ENCODE assay signal across 8 cellular contexts in the genomic region with DNA sequence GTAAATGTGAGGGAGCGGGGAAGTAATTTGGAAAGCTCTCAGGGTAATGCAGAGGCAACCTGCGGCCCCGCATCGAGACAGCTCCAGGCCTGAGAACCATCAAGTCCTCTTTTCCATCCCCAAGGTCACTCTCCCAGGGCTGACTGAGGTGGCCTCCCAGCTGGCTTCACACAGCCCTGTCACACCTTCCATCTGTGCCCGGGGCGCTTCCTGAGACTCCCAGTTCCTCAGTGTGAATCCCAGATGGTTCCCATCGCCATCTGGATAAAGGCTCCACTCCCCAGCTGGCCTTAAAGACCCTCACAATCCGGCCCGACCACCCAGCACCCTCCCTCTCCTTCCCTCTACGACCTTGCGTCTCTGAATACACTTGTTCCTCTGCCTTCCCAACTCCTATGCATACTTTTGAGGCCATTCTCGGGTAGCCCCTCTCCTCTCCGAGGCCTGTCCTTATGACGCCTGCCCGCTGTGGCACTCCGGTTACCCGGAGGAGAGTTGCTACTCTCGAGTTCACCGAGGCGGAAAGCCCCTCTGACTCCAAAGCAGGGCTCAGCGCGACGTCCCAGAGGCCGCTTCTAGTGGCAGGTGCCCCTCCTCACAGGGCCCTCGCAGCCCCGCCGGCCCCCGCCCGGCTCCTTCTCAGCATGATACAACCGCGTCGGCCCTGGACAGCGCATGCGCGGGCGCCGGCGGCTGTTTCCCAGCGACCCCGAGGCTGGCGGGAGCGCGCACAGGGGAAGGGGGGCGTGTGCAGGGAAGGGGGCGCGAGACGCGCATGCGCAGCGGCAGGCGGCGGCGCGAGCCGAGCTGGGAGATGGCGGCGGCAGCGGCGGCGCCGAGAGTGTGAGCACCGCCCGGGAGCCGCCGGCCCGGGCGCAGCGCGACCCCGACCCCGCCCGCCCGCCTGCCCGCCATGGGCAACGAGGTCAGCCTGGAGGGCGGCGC. TPM values are rescaled to one million over a fixed set of nuclear protein-coding genes. Genes with fewer than 3 reads are reported as not detected.
DNase-seq lines count a peak whose midpoint lies in the region; ATAC-seq and TF ChIP-seq lines count a peak whose summit lies in the region.

A gene with protein sequence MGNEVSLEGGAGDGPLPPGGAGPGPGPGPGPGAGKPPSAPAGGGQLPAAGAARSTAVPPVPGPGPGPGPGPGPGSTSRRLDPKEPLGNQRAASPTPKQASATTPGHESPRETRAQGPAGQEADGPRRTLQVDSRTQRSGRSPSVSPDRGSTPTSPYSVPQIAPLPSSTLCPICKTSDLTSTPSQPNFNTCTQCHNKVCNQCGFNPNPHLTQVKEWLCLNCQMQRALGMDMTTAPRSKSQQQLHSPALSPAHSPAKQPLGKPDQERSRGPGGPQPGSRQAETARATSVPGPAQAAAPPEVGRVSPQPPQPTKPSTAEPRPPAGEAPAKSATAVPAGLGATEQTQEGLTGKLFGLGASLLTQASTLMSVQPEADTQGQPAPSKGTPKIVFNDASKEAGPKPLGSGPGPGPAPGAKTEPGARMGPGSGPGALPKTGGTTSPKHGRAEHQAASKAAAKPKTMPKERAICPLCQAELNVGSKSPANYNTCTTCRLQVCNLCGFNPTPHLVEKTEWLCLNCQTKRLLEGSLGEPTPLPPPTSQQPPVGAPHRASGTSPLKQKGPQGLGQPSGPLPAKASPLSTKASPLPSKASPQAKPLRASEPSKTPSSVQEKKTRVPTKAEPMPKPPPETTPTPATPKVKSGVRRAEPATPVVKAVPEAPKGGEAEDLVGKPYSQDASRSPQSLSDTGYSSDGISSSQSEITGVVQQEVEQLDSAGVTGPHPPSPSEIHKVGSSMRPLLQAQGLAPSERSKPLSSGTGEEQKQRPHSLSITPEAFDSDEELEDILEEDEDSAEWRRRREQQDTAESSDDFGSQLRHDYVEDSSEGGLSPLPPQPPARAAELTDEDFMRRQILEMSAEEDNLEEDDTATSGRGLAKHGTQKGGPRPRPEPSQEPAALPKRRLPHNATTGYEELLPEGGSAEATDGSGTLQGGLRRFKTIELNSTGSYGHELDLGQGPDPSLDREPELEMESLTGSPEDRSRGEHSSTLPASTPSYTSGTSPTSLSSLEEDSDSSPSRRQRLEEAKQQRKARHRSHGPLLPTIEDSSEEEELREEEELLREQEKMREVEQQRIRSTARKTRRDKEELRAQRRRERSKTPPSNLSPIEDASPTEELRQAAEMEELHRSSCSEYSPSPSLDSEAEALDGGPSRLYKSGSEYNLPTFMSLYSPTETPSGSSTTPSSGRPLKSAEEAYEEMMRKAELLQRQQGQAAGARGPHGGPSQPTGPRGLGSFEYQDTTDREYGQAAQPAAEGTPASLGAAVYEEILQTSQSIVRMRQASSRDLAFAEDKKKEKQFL (N-terminal part only) (plus strand): TSS at position 788 of the 945 bp plus-strand sequence. CDS start 126 bp downstream, at position 914.

- no peak for TF ChIP-seq CTCF in OCI-LY3 (IDR thresholded peaks at IDR 0.05; ENCODE audit: low read depth, low read length)
- TF ChIP-seq CTCF in epithelial cell of proximal tubule (conservative IDR thresholded peaks at IDR 0.05; ENCODE audit: low read depth, low read length): no peak

- H3K79me2 ChIP-seq in OCI-LY3 (ENCODE audit: low read length): no peaks in the 10 kb centered on the region

- peaks cover 14% of the 10 kb centered on the region for H3K4me1 ChIP-seq in OCI-LY3 (ENCODE audit: low read length)

- peak within 1 kb of the TSS; percentile 88 for H2AFZ ChIP-seq in OCI-LY3 (ENCODE audit: low read depth, low read length)

- peaks cover 4% of the 10 kb centered on the region; the same call in 1 of the 2 replicates for H4K20me1 ChIP-seq in OCI-LY3 (ENCODE audit: insufficient read depth, low read length)

- H3K27ac ChIP-seq in OCI-LY3 (ENCODE audit: low read length): no peak within 1 kb of the TSS

- in situ Hi-C loops in Caki2 (cut with HindIII; ENCODE audit: low pct_unique_long_range_greater_than_20kb, low sequenced_read_pairs): no loop called here

- peak within 1 kb of the TSS; percentile 84 for H3K4me3 ChIP-seq in OCI-LY3 (ENCODE audit: low read length)
- peak within 1 kb of the TSS; percentile 60 for H3K4me3 ChIP-seq in epithelial cell of proximal tubule (ENCODE audit: low read depth, low read length)

- ATAC-seq in GM21515 (IDR thresholded peaks at IDR 0.05; ENCODE audit: unreplicated experiment): peak; percentile 69

- H3K4me2 ChIP-seq in OCI-LY3 (ENCODE audit: low read length): peak within 1 kb of the TSS; percentile 79

- no peaks in the 10 kb centered on the region for H3K36me3 ChIP-seq in OCI-LY3 (replicated peaks; ENCODE audit: low read depth, low read length)

- H3K9me3 ChIP-seq in OCI-LY3 (ENCODE audit: insufficient read depth, low read length): no peaks in the 10 kb centered on the region

- peaks cover 28% of the 10 kb centered on the region for H3K27me3 ChIP-seq in OCI-LY3 (ENCODE audit: low read depth, low read length)

- DNase-seq in Caki2 (ENCODE audit: low read depth): peak; percentile 80
- DNase-seq in HuH-7.5 (ENCODE audit: low spot score): peak; percentile 99
- peak; percentile 91 for DNase-seq in activated T-cell treated with anti-CD3 and anti-CD28 coated beads for 48 hours (ENCODE audit: low read depth)
- no peak for DNase-seq in epithelial cell of proximal tubule (ENCODE audit: low read depth)
- DNase-seq in mucosa of gallbladder (ENCODE audit: low spot score): peak; percentile 90
- DNase-seq in stimulated activated CD8-positive, alpha-beta memory T cell treated with anti-CD3 and anti-CD28 coated beads, Interleukin-4, amount 100 ng/mL, for 24 hours (ENCODE audit: low read depth): peak; percentile 87

- H3K9ac ChIP-seq in OCI-LY3 (ENCODE audit: low read length): peak within 1 kb of the TSS; percentile 75

RNA-seq across cellular contexts. Expression of the gene that starts here (rescaled TPM):
- total RNA-seq in Caki2 (2014; rRNA removed; shearing (Covaris generic); ENCODE audit: low replicate concordance): 0.03 TPM in 1 of 2 replicates, not detected in the other
- total RNA-seq in epithelial cell of proximal tubule: under 0.01 and 0.46 TPM in 2 replicates
- 0.81 TPM for total RNA-seq in mucosa of gallbladder

Comparison
In these comparisons a context has a peak if more than half of its experiments do, and no peak if none do; other contexts are left out.
1. Peak in DNase-seq in Caki2; RNA of the gene not detected or under 1 TPM.
2. Peak in DNase-seq in mucosa of gallbladder; RNA of the gene not detected or under 1 TPM.